ENCODE assay signal across 28 cellular contexts in genomic region chrX:122184791-122185190, GRCh38.
"Had no signal": no experiment of that assay in that cellular context is flagged by ENCODE, and none has a peak within 500 bp of the region (broad histone marks: within the 10 kb centered on the region; RNA-seq: fewer than 3 reads in every experiment).

No MANE protein-coding gene starts in this region.

- H3K4me1 ChIP-seq: colonic mucosa, esophagus squamous epithelium, foreskin keratinocyte, gastrocnemius medialis, heart left ventricle, heart right ventricle had no signal

- DNase-seq: colonic mucosa; cortex of kidney; dermis blood vessel endothelial cell; dorsolateral prefrontal cortex; effector CD4-positive, alpha-beta T cell; effector CD8-positive, alpha-beta T cell; effector memory CD4-positive, alpha-beta T cell; effector memory CD8-positive, alpha-beta T cell; endodermal cell; erythroblast; esophagus squamous epithelium; foreskin fibroblast; foreskin keratinocyte; foreskin melanocyte; gastrocnemius medialis; glutamatergic neuron; head of caudate nucleus; heart left ventricle; heart right ventricle had no signal

- H3K36me3 ChIP-seq: colonic mucosa, esophagus muscularis mucosa, esophagus squamous epithelium, gastrocnemius medialis, gastroesophageal sphincter, heart left ventricle, heart right ventricle had no signal

- H3K27ac ChIP-seq: colonic mucosa, coronary artery, dorsolateral prefrontal cortex, epithelial cell of prostate, esophagus muscularis mucosa, esophagus squamous epithelium, foreskin keratinocyte, gastrocnemius medialis, gastroesophageal sphincter, heart left ventricle, heart right ventricle had no signal

- ATAC-seq: effector memory CD8-positive, alpha-beta T cell; esophagus mucosa; foreskin keratinocyte; gastrocnemius medialis; gastroesophageal sphincter; heart left ventricle; heart right ventricle had no signal

- FAIRE-seq: colon, endometrium, endothelial cell of umbilical vein, frontal cortex had no signal

- H3K9me3 ChIP-seq: colonic mucosa, esophagus muscularis mucosa, esophagus squamous epithelium, gastrocnemius medialis, gastroesophageal sphincter had no signal

- H3K4me3 ChIP-seq: colonic mucosa, coronary artery, dorsolateral prefrontal cortex, esophagus muscularis mucosa, esophagus squamous epithelium, gastrocnemius medialis, gastroesophageal sphincter, heart left ventricle, heart right ventricle had no signal
